11 cellular contexts compared by ENCODE assay signal in genomic region chr19:7789447-7789846, GRCh38. TPM values are rescaled to one million over a fixed set of nuclear protein-coding genes. Genes with fewer than 3 reads are reported as not detected.
DNase-seq lines count a peak whose midpoint lies in the region; ATAC-seq and TF ChIP-seq lines count a peak whose summit lies in the region.
"Had no signal": no experiment of that assay in that cellular context is flagged by ENCODE, and none has a peak within 500 bp of the region (broad histone marks: within the 10 kb centered on the region; RNA-seq: fewer than 3 reads in every experiment).

No MANE protein-coding gene starts in this region.

- no peaks in the 10 kb centered on the region for H3K79me2 ChIP-seq in hepatocyte

- no peak for TF ChIP-seq CTCF in hepatocyte (IDR thresholded peaks at IDR 0.05; ENCODE audit: poor library complexity)

- no peak overlapping the region for H3K4me3 ChIP-seq in hepatocyte

- H4K20me1 ChIP-seq in hepatocyte (ENCODE audit: insufficient read depth, poor library complexity, severe bottlenecking): no peaks in the 10 kb centered on the region

- no peaks in the 10 kb centered on the region for H3K36me3 ChIP-seq in hepatocyte (replicated peaks; ENCODE audit: insufficient read depth, low read depth)

- H3K9me3 ChIP-seq in hepatocyte (ENCODE audit: low read depth): no peaks in the 10 kb centered on the region

- peak overlapping the region; percentile 71 for H3K4me2 ChIP-seq in hepatocyte

- H2AFZ ChIP-seq in hepatocyte: no peak overlapping the region

- H3K4me1 ChIP-seq in hepatocyte (ENCODE audit: insufficient read depth): no peaks in the 10 kb centered on the region

- no peak overlapping the region for H3K27ac ChIP-seq in hepatocyte

- peaks cover 33% of the 10 kb centered on the region for H3K27me3 ChIP-seq in hepatocyte

- H3K9me2 ChIP-seq in hepatocyte (replicated peaks; ENCODE audit: insufficient read depth): no peaks in the 10 kb centered on the region

- DNase-seq in NCI-H1417 (lab: John Stamatoyannopoulos, UW): peak in 2 of 3 experiments; percentile 27 to 64
- DNase-seq in NCI-H1417 treated with DMSO at 0.1 percent for 48 hours (lab: John Stamatoyannopoulos, UW): no peak
- DNase-seq in activated CD4-positive, alpha-beta T cell treated with anti-CD3 and anti-CD28 coated beads for 4 hours: peak; percentile 24 to 28
- DNase-seq in hepatocyte (ENCODE audit: low spot score): no peak
- DNase-seq in stimulated activated CD4-positive, alpha-beta T cell treated with anti-CD3 and anti-CD28 coated beads, Interleukin-4, amount 100 ng/mL, for 24 hours: peak; percentile 28
- DNase-seq in NCI-H526 treated with DMSO at 0.1 percent for 48 hours (lab: John Stamatoyannopoulos, UW): no peak
- DNase-seq in DMS53 treated with DMSO at 0.1 percent for 48 hours (lab: John Stamatoyannopoulos, UW; ENCODE audit: unreplicated experiment): no peak
- DNase-seq: head of caudate nucleus had no signal

- 13% methylated on average over 30 of the region's 31 CpGs for WGBS in hepatocyte (ENCODE audit: low lambda C conversion rate, missing lambda C conversion rate)

- ATAC-seq in GM18858 (IDR thresholded peaks at IDR 0.05; ENCODE audit: unreplicated experiment): no peak
- ATAC-seq: activated CD4-positive, CD25-positive, alpha-beta regulatory T cell treated with anti-CD3 and anti-CD28 coated beads, Interleukin-2, amount 50 U/mL, for 24 hours had no signal

RNA-seq across cellular contexts. Expression of gene CLEC4M, which starts 26.4 kb away (rescaled TPM):
- total RNA-seq in hepatocyte: 0.07 and 0.80 TPM in 2 replicates
- polyA plus RNA-seq in hepatocyte: not detected in 2 replicates
- total RNA-seq: renal cortical epithelial cell had no signal

RNA-seq across cellular contexts. Expression of gene EVI5L, which starts 40.6 kb away (rescaled TPM):
- 10.7 and 12.4 TPM in 2 replicates for total RNA-seq in hepatocyte
- 11.5 and 13.1 TPM in 2 replicates for polyA plus RNA-seq in hepatocyte

RNA-seq across cellular contexts. Expression of gene CD209, which starts 42.1 kb away (rescaled TPM):
- not detected in 2 replicates for total RNA-seq in hepatocyte
- polyA plus RNA-seq in hepatocyte: not detected in 2 replicates

RNA-seq across cellular contexts. Expression of gene CLEC4G, which starts 57.5 kb away (rescaled TPM):
- total RNA-seq in hepatocyte: not detected in 2 replicates
- not detected in 2 replicates for polyA plus RNA-seq in hepatocyte
- total RNA-seq: renal cortical epithelial cell had no signal

Comparison
In these comparisons a context has a peak if more than half of its experiments do, and no peak if none do; other contexts are left out.
1. DNase-seq: peak in NCI-H1417 (2 of 3), activated CD4-positive, alpha-beta T cell treated with anti-CD3 and anti-CD28 coated beads for 4 hours (2 of 2) and stimulated activated CD4-positive, alpha-beta T cell treated with anti-CD3 and anti-CD28 coated beads, Interleukin-4, amount 100 ng/mL, for 24 hours (single experiment); none in NCI-H1417 treated with DMSO at 0.1 percent for 48 hours (single experiment), hepatocyte (single experiment), NCI-H526 treated with DMSO at 0.1 percent for 48 hours (single experiment) and DMS53 treated with DMSO at 0.1 percent for 48 hours (single experiment).